ENCODE assay signal across 8 cellular contexts in the genomic region with DNA sequence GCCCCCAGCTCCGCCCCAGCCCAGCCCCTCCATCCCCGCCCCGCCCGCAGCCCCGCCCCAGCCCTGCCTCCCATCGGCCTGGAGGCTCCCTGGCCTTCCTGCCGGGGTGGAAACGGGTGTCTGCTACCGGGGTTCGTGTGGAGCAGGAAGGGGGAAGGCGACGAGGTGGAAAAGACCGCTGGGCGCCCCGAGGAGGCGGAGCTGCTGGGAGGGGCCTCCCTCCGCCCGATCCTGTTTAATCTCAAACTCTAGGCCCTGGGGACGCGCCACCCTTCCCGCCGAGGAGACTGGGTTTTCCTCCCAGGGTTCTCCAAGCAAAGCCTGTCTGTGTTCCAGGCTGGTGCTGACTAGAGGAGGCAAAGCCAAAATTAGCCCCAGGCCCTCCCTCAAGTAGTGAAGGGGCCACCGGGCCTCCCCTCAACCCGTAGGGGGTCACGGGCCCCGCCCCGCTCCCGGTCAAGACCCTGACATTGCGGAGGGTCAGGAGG. TPM values are rescaled to one million over a fixed set of nuclear protein-coding genes. Genes with fewer than 3 reads are reported as not detected.
DNase-seq lines count a peak whose midpoint lies in the region; ATAC-seq lines count a peak whose summit lies in the region.

No MANE protein-coding gene starts in this region.

- no peaks in the 10 kb centered on the region for H3K4me1 Mint-ChIP-seq in activated naive CD4-positive, alpha-beta T cell treated with anti-CD3 and anti-CD28 coated beads, Interleukin-2, amount 50 U/mL, for 24 hours

- ATAC-seq in HG03066 (IDR thresholded peaks at IDR 0.05; ENCODE audit: low read depth, unreplicated experiment) = peak; percentile 51

- WGBS in thymus = 4% methylated on average over 29 of the region's 29 CpGs

- H3K27ac ChIP-seq in SJSA1 (peak overlapping the region; percentile 50), thymus (ENCODE audit: low read depth) (peak overlapping the region; percentile 94)

- H3K9me3 ChIP-seq in SJSA1 (replicated peaks) = no peaks in the 10 kb centered on the region
- no peaks in the 10 kb centered on the region for H3K9me3 ChIP-seq in thymus (ENCODE audit: control insufficient read depth)

- H3K4me3 Mint-ChIP-seq in activated naive CD4-positive, alpha-beta T cell treated with anti-CD3 and anti-CD28 coated beads, Interleukin-2, amount 50 U/mL, for 24 hours = peak overlapping the region; percentile 81

- H3K4me3 ChIP-seq in SJSA1 (peak overlapping the region; percentile 27), thymus (ENCODE audit: low read length) (peak overlapping the region; percentile 91)

- no peaks in the 10 kb centered on the region for H3K36me3 ChIP-seq in SJSA1
- H3K36me3 ChIP-seq in thymus (ENCODE audit: control insufficient read depth, insufficient read depth) = no peaks in the 10 kb centered on the region

- peak; percentile 85 for DNase-seq in ELR (ENCODE audit: low read depth)
- DNase-seq in SJSA1 (ENCODE audit: low read depth in 1 of 2, low spot score in 2 of 2) = peak; percentile 59 to 83
- DNase-seq in germinal center (ENCODE audit: low spot score) = peak; percentile 86
- peak in 54 of 56 donors; percentile 10 to 81 (median 60) for DNase-seq in nucleus accumbens (lab: John Stamatoyannopoulos, UW)
- no peak for DNase-seq in KG1 (lab: John Stamatoyannopoulos, UW)

- H3K27me3 ChIP-seq in SJSA1 (replicated peaks) = no peaks in the 10 kb centered on the region
- no peaks in the 10 kb centered on the region for H3K27me3 ChIP-seq in thymus (ENCODE audit: control insufficient read depth, insufficient read depth)

- H3K4me1 ChIP-seq in SJSA1 (replicated peaks) = peaks cover 12% of the 10 kb centered on the region
- peaks cover 6% of the 10 kb centered on the region for H3K4me1 ChIP-seq in thymus (ENCODE audit: control insufficient read depth, insufficient read depth, low read length)

- no peaks in the 10 kb centered on the region for H3K36me3 Mint-ChIP-seq in activated naive CD4-positive, alpha-beta T cell treated with anti-CD3 and anti-CD28 coated beads, Interleukin-2, amount 50 U/mL, for 24 hours

- H3K27ac Mint-ChIP-seq in activated naive CD4-positive, alpha-beta T cell treated with anti-CD3 and anti-CD28 coated beads, Interleukin-2, amount 50 U/mL, for 24 hours = peak overlapping the region; percentile 35

- H3K9me3 Mint-ChIP-seq in activated naive CD4-positive, alpha-beta T cell treated with anti-CD3 and anti-CD28 coated beads, Interleukin-2, amount 50 U/mL, for 24 hours = peaks cover 14% of the 10 kb centered on the region

- no peaks in the 10 kb centered on the region for H3K27me3 Mint-ChIP-seq in activated naive CD4-positive, alpha-beta T cell treated with anti-CD3 and anti-CD28 coated beads, Interleukin-2, amount 50 U/mL, for 24 hours

RNA-seq across cellular contexts. Expression of a gene that starts 16.2 kb away (rescaled TPM):
- not detected in 2 replicates for total RNA-seq in SJSA1 (2014; rRNA removed; shearing (Covaris generic))
- polyA plus RNA-seq in thymus = 0.27 TPM

RNA-seq across cellular contexts. Expression of a gene that starts 41.6 kb away (rescaled TPM):
- 11.1 and 15.4 TPM in 2 replicates for total RNA-seq in SJSA1 (2014; rRNA removed; shearing (Covaris generic))
- 17.8 TPM for polyA plus RNA-seq in thymus

RNA-seq across cellular contexts. Expression of a gene that starts 48.9 kb away (rescaled TPM):
- total RNA-seq in SJSA1 (2014; rRNA removed; shearing (Covaris generic)) = not detected in 2 replicates
- polyA plus RNA-seq in thymus = 29.9 TPM

RNA-seq across cellular contexts. Expression of a gene that starts 56.5 kb away (rescaled TPM):
- not detected in 2 replicates for total RNA-seq in SJSA1 (2014; rRNA removed; shearing (Covaris generic))
- polyA plus RNA-seq in thymus = 18.8 TPM
